20 cellular contexts compared by ENCODE assay signal in genomic region chr6:40524797-40525584, GRCh38.
"Had no signal": no experiment of that assay in that cellular context is flagged by ENCODE, and none has a peak within 500 bp of the region (broad histone marks: within the 10 kb centered on the region; RNA-seq: fewer than 3 reads in every experiment).

No MANE protein-coding gene starts in this region.

- H3K9me3 ChIP-seq: colonic mucosa, esophagus muscularis mucosa, gastroesophageal sphincter, heart left ventricle, lower lobe of right lung, sigmoid colon, testis, tibial artery had no signal

- H3K4me1 ChIP-seq: colonic mucosa, esophagus muscularis mucosa, foreskin keratinocyte, gastroesophageal sphincter, lower lobe of right lung, sigmoid colon, testis, tibial artery had no signal

- H3K9ac ChIP-seq: parathyroid adenoma had no signal

- H3K27ac ChIP-seq: colonic mucosa, esophagus muscularis mucosa, foreskin keratinocyte, gastroesophageal sphincter, heart left ventricle, hepatocyte, lower lobe of right lung, parathyroid adenoma, sigmoid colon, testis, tibial artery had no signal

- DNase-seq: colonic mucosa; effector memory CD4-positive, alpha-beta T cell; foreskin keratinocyte; heart left ventricle; immature natural killer cell; islet precursor cell; left ventricle myocardium superior; lower lobe of right lung; natural killer cell; sigmoid colon; stimulated activated CD4-positive, alpha-beta T cell treated with anti-CD3 and anti-CD28 coated beads, Interleukin-2, amount 100 ng/mL, for 24 hours; stimulated activated CD4-positive, alpha-beta T cell treated with anti-CD3 and anti-CD28 coated beads, Interleukin-4, amount 100 ng/mL, for 24 hours; stimulated activated naive CD8-positive, alpha-beta T cell treated with anti-CD3 and anti-CD28 coated beads, Interleukin-15, Interleukin-2, amounts not matched to agents 100 U/mL and 50 U/mL, for 24 hours; substantia nigra; testis; tibial artery had no signal

- H3K27me3 ChIP-seq: colonic mucosa, esophagus muscularis mucosa, foreskin keratinocyte, sigmoid colon, testis had no signal

- H3K4me3 ChIP-seq: colonic mucosa, esophagus muscularis mucosa, gastroesophageal sphincter, heart left ventricle, hepatocyte, lower lobe of right lung, sigmoid colon, testis, tibial artery had no signal

- H3K36me3 ChIP-seq: colonic mucosa, esophagus muscularis mucosa, gastroesophageal sphincter, heart left ventricle, lower lobe of right lung, sigmoid colon, tibial artery had no signal
